In the genomic region with DNA sequence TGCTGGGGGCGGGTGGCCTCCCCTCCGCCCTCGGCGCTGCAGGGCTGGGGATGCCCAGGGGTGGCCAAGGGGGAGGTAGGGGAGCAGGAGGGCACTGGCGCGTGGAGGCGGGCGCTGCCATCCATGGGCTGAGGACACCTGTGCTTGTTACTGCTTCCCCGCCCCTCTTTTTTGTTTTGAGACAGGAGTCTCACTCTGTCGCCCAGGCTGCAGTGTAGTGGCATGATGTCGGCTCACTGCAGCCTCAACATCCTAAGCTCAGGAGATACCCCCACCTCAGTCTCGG, we compare ENCODE assay signal across 8 cellular contexts. TPM values are rescaled to one million over a fixed set of nuclear protein-coding genes. Genes with fewer than 3 reads are reported as not detected.
DNase-seq lines count a peak whose midpoint lies in the region; ATAC-seq and TF ChIP-seq lines count a peak whose summit lies in the region.

No MANE protein-coding gene starts in this region.

- no peaks in the 10 kb centered on the region for H3K9me3 Mint-ChIP-seq in activated T-helper 1 cell treated with anti-CD3 and anti-CD28 coated beads, Interleukin-12 subunit alpha, Interleukin-12 subunit beta, Interleukin-2, Interleukin-4 antibody, amounts not matched to agents 30 ng/mL and 10 ng/mL and 1 ng/mL, durations not matched to agents 14 hours and 24 hours and 36 hours
- H3K9me3 Mint-ChIP-seq in immature natural killer cell: no peaks in the 10 kb centered on the region

- peak; percentile 34 for ATAC-seq in HG02642 (IDR thresholded peaks at IDR 0.05; ENCODE audit: poor library complexity, unreplicated experiment)
- no peak for ATAC-seq in HG03469 (IDR thresholded peaks at IDR 0.05; ENCODE audit: unreplicated experiment)

- TF ChIP-seq CTCF in GM12875 (IDR thresholded peaks at IDR 0.05; ENCODE audit: borderline replicate concordance, insufficient read depth, low read depth, low read length) (peak; percentile 41; the same call in 1 of the 2 replicates), testis (IDR thresholded peaks at IDR 0.05) (no peak)

- DNase-seq in activated T-helper 1 cell treated with anti-CD3 and anti-CD28 coated beads, Interleukin-12 subunit alpha, Interleukin-12 subunit beta, Interleukin-2, Interleukin-4 antibody, amounts not matched to agents 30 ng/mL and 10 ng/mL and 1 ng/mL, durations not matched to agents 14 hours and 24 hours and 36 hours (ENCODE audit: low spot score): no peak
- DNase-seq in immature natural killer cell: no peak
- no peak for DNase-seq in testis
- DNase-seq in hepatic stellate cell (ENCODE audit: low spot score): no peak
- DNase-seq in GM19238 (ENCODE audit: insufficient read length, low spot score): no peak

- H3K36me3 ChIP-seq in testis (ENCODE audit: low read depth, missing control alignments): no peaks in the 10 kb centered on the region

- no peaks in the 10 kb centered on the region for H3K27me3 ChIP-seq in testis

- WGBS in testis, 2 donors: 29 to 48% methylated on average over 4 to 10 of the region's 12 CpGs

- peak overlapping the region; percentile 73 for H3K4me3 Mint-ChIP-seq in activated T-helper 1 cell treated with anti-CD3 and anti-CD28 coated beads, Interleukin-12 subunit alpha, Interleukin-12 subunit beta, Interleukin-2, Interleukin-4 antibody, amounts not matched to agents 30 ng/mL and 10 ng/mL and 1 ng/mL, durations not matched to agents 14 hours and 24 hours and 36 hours
- peak overlapping the region; percentile 57 to 85 (median 80) for H3K4me3 Mint-ChIP-seq in immature natural killer cell

- H3K27ac Mint-ChIP-seq in activated T-helper 1 cell treated with anti-CD3 and anti-CD28 coated beads, Interleukin-12 subunit alpha, Interleukin-12 subunit beta, Interleukin-2, Interleukin-4 antibody, amounts not matched to agents 30 ng/mL and 10 ng/mL and 1 ng/mL, durations not matched to agents 14 hours and 24 hours and 36 hours: peak overlapping the region; percentile 29
- peak overlapping the region in 2 of 6 donors; percentile 20 to 71 for H3K27ac Mint-ChIP-seq in immature natural killer cell

- H3K27ac ChIP-seq in testis: peak overlapping the region; percentile 33 to 80

- H3K9me3 ChIP-seq in testis: no peaks in the 10 kb centered on the region

- peaks cover 6% of the 10 kb centered on the region for H3K27me3 Mint-ChIP-seq in activated T-helper 1 cell treated with anti-CD3 and anti-CD28 coated beads, Interleukin-12 subunit alpha, Interleukin-12 subunit beta, Interleukin-2, Interleukin-4 antibody, amounts not matched to agents 30 ng/mL and 10 ng/mL and 1 ng/mL, durations not matched to agents 14 hours and 24 hours and 36 hours (ENCODE audit: insufficient read depth)
- H3K27me3 Mint-ChIP-seq in immature natural killer cell (ENCODE audit: low read depth in 3 of 3): peaks cover 0 to 9% (median 0%) of the 10 kb centered on the region in 3 donors

- H3K36me3 Mint-ChIP-seq in activated T-helper 1 cell treated with anti-CD3 and anti-CD28 coated beads, Interleukin-12 subunit alpha, Interleukin-12 subunit beta, Interleukin-2, Interleukin-4 antibody, amounts not matched to agents 30 ng/mL and 10 ng/mL and 1 ng/mL, durations not matched to agents 14 hours and 24 hours and 36 hours (ENCODE audit: low read depth): no peaks in the 10 kb centered on the region
- no peaks in the 10 kb centered on the region for H3K36me3 Mint-ChIP-seq in immature natural killer cell

- peaks cover 13% of the 10 kb centered on the region for H3K4me1 ChIP-seq in testis

- H3K4me3 ChIP-seq in GM12875 (ENCODE audit: low read depth, low read length): peak overlapping the region; percentile 70
- H3K4me3 ChIP-seq in testis: peak overlapping the region; percentile 46 to 79

- intact Hi-C loops in activated T-helper 1 cell treated with anti-CD3 and anti-CD28 coated beads, Interleukin-12 subunit alpha, Interleukin-12 subunit beta, Interleukin-2, Interleukin-4 antibody, amounts not matched to agents 30 ng/mL and 10 ng/mL and 1 ng/mL, durations not matched to agents 14 hours and 24 hours and 36 hours (cut with micrococcal nuclease): no loop called here
- intact Hi-C loops in testis (cut with DNase I; ENCODE audit: low total_unique reads): loop anchor here (5.0 kb wide), 1 partner anchor 210 kb away; no protein-coding TSS in a partner anchor

- TF ChIP-seq POLR2A in testis (IDR thresholded peaks at IDR 0.05): no peak

- H3K4me1 Mint-ChIP-seq in activated T-helper 1 cell treated with anti-CD3 and anti-CD28 coated beads, Interleukin-12 subunit alpha, Interleukin-12 subunit beta, Interleukin-2, Interleukin-4 antibody, amounts not matched to agents 30 ng/mL and 10 ng/mL and 1 ng/mL, durations not matched to agents 14 hours and 24 hours and 36 hours (ENCODE audit: low read depth): peaks cover 3% of the 10 kb centered on the region
- peaks cover 5 to 6% of the 10 kb centered on the region in 2 donors for H3K4me1 Mint-ChIP-seq in immature natural killer cell

RNA-seq across cellular contexts. Expression of gene FADS3, which starts 0.7 kb away (rescaled TPM):
- 9.0 and 14.2 TPM in 2 replicates for total RNA-seq in activated T-helper 1 cell treated with anti-CD3 and anti-CD28 coated beads, Interleukin-12 subunit alpha, Interleukin-12 subunit beta, Interleukin-2, Interleukin-4 antibody, amounts not matched to agents 30 ng/mL and 10 ng/mL and 1 ng/mL, durations not matched to agents 14 hours and 24 hours and 36 hours
- polyA plus RNA-seq in immature natural killer cell (1 to 10 TPM; 3.2 to 6.2 (median 3.9) TPM), testis (ENCODE audit: insufficient read depth, low read depth, low replicate concordance) (20.5 TPM)
- 10 to 100 TPM; 50.6 to 88.5 TPM for total RNA-seq in testis

RNA-seq across cellular contexts. Expression of gene RAB3IL1, which starts 25.3 kb away (rescaled TPM):
- total RNA-seq in activated T-helper 1 cell treated with anti-CD3 and anti-CD28 coated beads, Interleukin-12 subunit alpha, Interleukin-12 subunit beta, Interleukin-2, Interleukin-4 antibody, amounts not matched to agents 30 ng/mL and 10 ng/mL and 1 ng/mL, durations not matched to agents 14 hours and 24 hours and 36 hours: 0.23 and 0.24 TPM in 2 replicates
- not detected for polyA plus RNA-seq in immature natural killer cell
- total RNA-seq in testis: 10 to 100 TPM; 57.7 to 65.8 TPM
- 88.2 TPM for polyA plus RNA-seq in testis (ENCODE audit: insufficient read depth, low read depth, low replicate concordance)

RNA-seq across cellular contexts. Expression of gene BEST1, which starts 58.1 kb away (rescaled TPM):
- 0.29 TPM in 1 of 2 replicates, not detected in the other for total RNA-seq in activated T-helper 1 cell treated with anti-CD3 and anti-CD28 coated beads, Interleukin-12 subunit alpha, Interleukin-12 subunit beta, Interleukin-2, Interleukin-4 antibody, amounts not matched to agents 30 ng/mL and 10 ng/mL and 1 ng/mL, durations not matched to agents 14 hours and 24 hours and 36 hours
- polyA plus RNA-seq in immature natural killer cell (1 to 10 TPM in 2 of 3 donors, under 1 TPM in 1; 0.64 to 1.1 (median 1.0) TPM), testis (ENCODE audit: insufficient read depth, low read depth, low replicate concordance) (9.2 TPM)
- total RNA-seq in testis: 10 to 100 TPM; 21.0 to 33.4 TPM

Comparison
In these comparisons a context has a peak if more than half of its experiments do, and no peak if none do; other contexts are left out.
1. RNA of gene RAB3IL1, which starts 25.3 kb away (total RNA-seq): 57.7 to 65.8 TPM in testis; 0.23 to 0.24 TPM in activated T-helper 1 cell treated with anti-CD3 and anti-CD28 coated beads, Interleukin-12 subunit alpha, Interleukin-12 subunit beta, Interleukin-2, Interleukin-4 antibody, amounts not matched to agents 30 ng/mL and 10 ng/mL and 1 ng/mL, durations not matched to agents 14 hours and 24 hours and 36 hours; every median in the first group is over 10 times any median in the second.
2. RNA of gene BEST1, which starts 58.1 kb away (total RNA-seq): 21.0 to 33.4 TPM in testis; 0.29 TPM in activated T-helper 1 cell treated with anti-CD3 and anti-CD28 coated beads, Interleukin-12 subunit alpha, Interleukin-12 subunit beta, Interleukin-2, Interleukin-4 antibody, amounts not matched to agents 30 ng/mL and 10 ng/mL and 1 ng/mL, durations not matched to agents 14 hours and 24 hours and 36 hours; every median in the first group is over 10 times any median in the second.